Comparison of ENCODE assay signal across 11 cellular contexts in genomic region chr9:93467462-93467861, GRCh38. TPM values are rescaled to one million over a fixed set of nuclear protein-coding genes. Genes with fewer than 3 reads are reported as not detected.
DNase-seq lines count a peak whose midpoint lies in the region; ATAC-seq and TF ChIP-seq lines count a peak whose summit lies in the region.
"Had no signal": no experiment of that assay in that cellular context is flagged by ENCODE, and none has a peak within 500 bp of the region (broad histone marks: within the 10 kb centered on the region; RNA-seq: fewer than 3 reads in every experiment).

No MANE protein-coding gene starts in this region.

- 47 to 48% methylated on average over 3 of the region's 3 CpGs for WGBS in esophagus squamous epithelium, 2 donors
- 63 to 65% methylated on average over 3 of the region's 3 CpGs for WGBS in upper lobe of left lung, 2 donors

- TF ChIP-seq POLR2A in Peyer's patch (IDR thresholded peaks at IDR 0.05) (no peak), esophagus squamous epithelium (IDR thresholded peaks at IDR 0.05) (no peak), upper lobe of left lung (IDR thresholded peaks at IDR 0.05) (no peak)

- TF ChIP-seq CTCF in right atrium auricular region (IDR thresholded peaks at IDR 0.05) (no peak), Peyer's patch (IDR thresholded peaks at IDR 0.05) (no peak), esophagus squamous epithelium (IDR thresholded peaks at IDR 0.05) (no peak), upper lobe of left lung (IDR thresholded peaks at IDR 0.05) (no peak)

- no peak overlapping the region for H3K4me3 ChIP-seq in right atrium auricular region
- peak overlapping the region in 1 of 4 donors; percentile 6 for H3K4me3 ChIP-seq in Peyer's patch
- H3K4me3 ChIP-seq in esophagus squamous epithelium = no peak overlapping the region
- H3K4me3 ChIP-seq in upper lobe of left lung = no peak overlapping the region

- no peak for DNase-seq in right atrium auricular region (ENCODE audit: low spot score)
- no peak for DNase-seq in left ventricle myocardium superior
- no peak for DNase-seq in Peyer's patch
- no peak for DNase-seq in esophagus squamous epithelium (lab: John Stamatoyannopoulos, UW)
- DNase-seq in upper lobe of left lung = no peak
- DNase-seq in SIG-M5 treated with dmso at 0.1 percent for 504 hours (lab: John Stamatoyannopoulos, UW; ENCODE audit: unreplicated experiment) = no peak
- DNase-seq in epidermal melanocyte (ENCODE audit: insufficient read length, low spot score) = no peak
- DNase-seq: activated effector memory CD4-positive, alpha-beta T cell treated with Interleukin-2 at 50 U/mL for 16 hours; NCI-H2171 had no signal

- H3K9me3 ChIP-seq in right atrium auricular region = no peaks in the 10 kb centered on the region
- H3K9me3 ChIP-seq in Peyer's patch = no peaks in the 10 kb centered on the region
- H3K9me3 ChIP-seq in esophagus squamous epithelium = no peaks in the 10 kb centered on the region
- H3K9me3 ChIP-seq in upper lobe of left lung = no peaks in the 10 kb centered on the region

- H3K36me3 ChIP-seq in right atrium auricular region (no peaks in the 10 kb centered on the region), Peyer's patch (no peaks in the 10 kb centered on the region), esophagus squamous epithelium (peaks cover 0 to 16% (median 0%) of the 10 kb centered on the region in 3 donors), upper lobe of left lung (peaks cover 0 to 7% (median 0%) of the 10 kb centered on the region in 4 donors)

- ATAC-seq in left ventricle myocardium superior (no peak), upper lobe of left lung (ENCODE audit: low FRiP score in 2 of 2) (no peak), HG02763 (IDR thresholded peaks at IDR 0.05; ENCODE audit: unreplicated experiment) (no peak)
- ATAC-seq: sciatic nerve had no signal

- TF ChIP-seq EP300 in upper lobe of left lung (IDR thresholded peaks at IDR 0.05) = no peak

- H3K27me3 ChIP-seq in right atrium auricular region (no peaks in the 10 kb centered on the region), Peyer's patch (no peaks in the 10 kb centered on the region), esophagus squamous epithelium (no peaks in the 10 kb centered on the region), upper lobe of left lung (no peaks in the 10 kb centered on the region)

- intact Hi-C loops in left ventricle myocardium superior (cut with micrococcal nuclease) (no loop called here), esophagus squamous epithelium (cut with DNase I) (no loop called here)

- H3K4me1 ChIP-seq in right atrium auricular region = peaks cover 0 to 79% of the 10 kb centered on the region in 2 donors
- peaks cover 0 to 79% (median 10%) of the 10 kb centered on the region in 4 donors for H3K4me1 ChIP-seq in Peyer's patch
- peaks cover 32 to 84% (median 41%) of the 10 kb centered on the region in 3 donors for H3K4me1 ChIP-seq in esophagus squamous epithelium
- peaks cover 50 to 74% (median 70%) of the 10 kb centered on the region in 4 donors for H3K4me1 ChIP-seq in upper lobe of left lung

- H3K27ac ChIP-seq in right atrium auricular region (peak overlapping the region; percentile 45 to 64), Peyer's patch (peak overlapping the region in 3 of 4 donors; percentile 54 to 93 (median 87)), esophagus squamous epithelium (peak overlapping the region in 3 of 4 donors; percentile 16 to 62 (median 54)), upper lobe of left lung (peak overlapping the region; percentile 25 to 84 (median 46))

RNA-seq across cellular contexts. Expression of gene FAM120AOS, which starts 14.1 kb away (rescaled TPM):
- total RNA-seq in right atrium auricular region (10 to 100 TPM; 32.4 to 47.0 TPM), left ventricle myocardium superior (27.3 TPM), Peyer's patch (10 to 100 TPM; 29.7 to 69.9 (median 48.2) TPM), esophagus squamous epithelium (10 to 100 TPM; 18.0 to 33.6 (median 24.4) TPM), upper lobe of left lung (10 to 100 TPM; 34.5 to 62.8 (median 47.9) TPM)

RNA-seq across cellular contexts. Expression of gene FAM120A, which starts 16.0 kb away (rescaled TPM):
- total RNA-seq in right atrium auricular region (10 to 100 TPM; 79.1 to 88.7 TPM), left ventricle myocardium superior (112 TPM), Peyer's patch (100 to 1,000 TPM; 128 to 159 (median 136) TPM), esophagus squamous epithelium (10 to 100 TPM; 56.5 to 82.3 (median 65.7) TPM), upper lobe of left lung (100 to 1,000 TPM; 102 to 137 (median 109) TPM)
